In genomic region chr3:120089089-120089488, GRCh38 we compare ENCODE assay signal across 14 cellular contexts. TPM values are rescaled to one million over a fixed set of nuclear protein-coding genes. Genes with fewer than 3 reads are reported as not detected.
A peak's percentile ranks its signal among the peaks of the same experiment; 100 is the strongest.
DNase-seq lines count a peak whose midpoint lies in the region; ATAC-seq and TF ChIP-seq lines count a peak whose summit lies in the region.
"Had no signal": no experiment of that assay in that cellular context is flagged by ENCODE, and none has a peak within 500 bp of the region (broad histone marks: within the 10 kb centered on the region; RNA-seq: fewer than 3 reads in every experiment).

No MANE protein-coding gene starts in this region.

- DNase-seq in stimulated activated naive CD8-positive, alpha-beta T cell treated with anti-CD3 and anti-CD28 coated beads, Interleukin-15, amount 100 ng/mL, for 72 hours = no peak
- DNase-seq in stimulated activated naive CD8-positive, alpha-beta T cell treated with anti-CD3 and anti-CD28 coated beads, Interleukin-15, Interleukin-2, amounts not matched to agents 100 U/mL and 50 U/mL, for 24 hours = no peak
- DNase-seq in WTC11 (ENCODE audit: low spot score) = no peak
- DNase-seq in immature natural killer cell = no peak
- no peak for DNase-seq in type B pancreatic cell (ENCODE audit: extremely low spot score, unreplicated experiment)
- DNase-seq in MG63 = no peak
- no peak for DNase-seq in NCI-H446 (lab: John Stamatoyannopoulos, UW)
- DNase-seq: activated T-cell treated with anti-CD3 and anti-CD28 coated beads, Interleukin-2, amount 50 U/mL, for 1 hour; AML-193; dermis blood vessel endothelial cell; NCI-H1105 treated with DMSO at 0.1 percent for 48 hours; transverse colon had no signal

- TF ChIP-seq CTCF in WTC11 (IDR thresholded peaks at IDR 0.05) (no peak), type B pancreatic cell (conservative IDR thresholded peaks at IDR 0.05) (no peak)

- H3K9me3 Mint-ChIP-seq in stimulated activated naive CD8-positive, alpha-beta T cell treated with anti-CD3 and anti-CD28 coated beads, Interleukin-15, amount 100 ng/mL, for 72 hours = no peaks in the 10 kb centered on the region
- no peaks in the 10 kb centered on the region for H3K9me3 Mint-ChIP-seq in WTC11
- no peaks in the 10 kb centered on the region for H3K9me3 Mint-ChIP-seq in immature natural killer cell
- H3K9me3 Mint-ChIP-seq in type B pancreatic cell = peaks cover 5% of the 10 kb centered on the region

- POLR2A ChIA-PET in WTC11 (lab: Charles Lee) = no interaction called here

- H3K4me3 Mint-ChIP-seq in stimulated activated naive CD8-positive, alpha-beta T cell treated with anti-CD3 and anti-CD28 coated beads, Interleukin-15, amount 100 ng/mL, for 72 hours = peak overlapping the region; percentile 3 to 20
- H3K4me3 Mint-ChIP-seq in WTC11 (peak overlapping the region; percentile 19), immature natural killer cell (peak overlapping the region; percentile 2 to 76 (median 59)), type B pancreatic cell (peak overlapping the region; percentile 63)

- no peaks in the 10 kb centered on the region for H3K27me3 Mint-ChIP-seq in stimulated activated naive CD8-positive, alpha-beta T cell treated with anti-CD3 and anti-CD28 coated beads, Interleukin-15, amount 100 ng/mL, for 72 hours
- H3K27me3 Mint-ChIP-seq in WTC11 (ENCODE audit: low read depth) (no peaks in the 10 kb centered on the region), immature natural killer cell (ENCODE audit: low read depth in 3 of 3) (peaks cover under 1 to 2% (median under 1%) of the 10 kb centered on the region in 3 donors), type B pancreatic cell (no peaks in the 10 kb centered on the region)

- H3K36me3 ChIP-seq in MG63 = peaks cover 3% of the 10 kb centered on the region; the same call in 1 of the 2 replicates
- H3K36me3 ChIP-seq: ascending aorta, transverse colon had no signal

- H3K4me1 Mint-ChIP-seq in stimulated activated naive CD8-positive, alpha-beta T cell treated with anti-CD3 and anti-CD28 coated beads, Interleukin-15, amount 100 ng/mL, for 72 hours = peaks cover 28% of the 10 kb centered on the region
- H3K4me1 Mint-ChIP-seq in WTC11 (peaks cover 18% of the 10 kb centered on the region), immature natural killer cell (peaks cover 29 to 42% of the 10 kb centered on the region in 2 donors), type B pancreatic cell (ENCODE audit: unreplicated experiment) (peaks cover 20% of the 10 kb centered on the region)

- no peak overlapping the region for H3K4me3 ChIP-seq in MG63
- H3K4me3 ChIP-seq: ascending aorta, transverse colon had no signal

- CTCF ChIA-PET in WTC11 (lab: Charles Lee) = no interaction called here

- H3K9me3 ChIP-seq in MG63 = no peaks in the 10 kb centered on the region
- H3K9me3 ChIP-seq: ascending aorta, transverse colon had no signal

- H3K27ac Mint-ChIP-seq in stimulated activated naive CD8-positive, alpha-beta T cell treated with anti-CD3 and anti-CD28 coated beads, Interleukin-15, amount 100 ng/mL, for 72 hours = no peak overlapping the region
- H3K27ac Mint-ChIP-seq in WTC11 (peak overlapping the region; percentile 73), immature natural killer cell (peak overlapping the region; percentile 61 to 84 (median 74)), type B pancreatic cell (no peak overlapping the region)

- H3K36me3 Mint-ChIP-seq in WTC11 = peaks cover 6% of the 10 kb centered on the region; the same call in 1 of the 2 replicates
- no peaks in the 10 kb centered on the region for H3K36me3 Mint-ChIP-seq in immature natural killer cell
- H3K36me3 Mint-ChIP-seq in type B pancreatic cell = peaks cover 18% of the 10 kb centered on the region

- no peaks in the 10 kb centered on the region for H3K27me3 ChIP-seq in MG63
- H3K27me3 ChIP-seq: ascending aorta, transverse colon had no signal

- ATAC-seq in stimulated activated naive CD8-positive, alpha-beta T cell treated with anti-CD3 and anti-CD28 coated beads, Interleukin-15, amount 100 ng/mL, for 72 hours = no peak
- no peak for ATAC-seq in stimulated activated naive CD8-positive, alpha-beta T cell treated with anti-CD3 and anti-CD28 coated beads, Interleukin-15, Interleukin-2, amounts not matched to agents 100 U/mL and 50 U/mL, for 24 hours
- no peak for ATAC-seq in WTC11
- no peak for ATAC-seq in activated CD4-positive, CD25-positive, alpha-beta regulatory T cell treated with anti-CD3 and anti-CD28 coated beads, Interleukin-2, amount 50 U/mL, for 24 hours

TF ChIP-seq in WTC11, 78 proteins besides CTCF, POLR2A, EP300 and RAD21:
- TF ChIP-seq E2F4 (CRISPR knock-in tag; IDR thresholded peaks at IDR 0.05; ENCODE audit: borderline replicate concordance, low read depth) = no peak
- no peak for TF ChIP-seq ZNF416 (CRISPR knock-in tag; IDR thresholded peaks at IDR 0.05)
- TF ChIP-seq EMX1 (CRISPR knock-in tag; IDR thresholded peaks at IDR 0.05) = no peak
- TF ChIP-seq PRRX2 (CRISPR knock-in tag; IDR thresholded peaks at IDR 0.05) = no peak
- no peak for TF ChIP-seq ZNF396 (CRISPR knock-in tag; IDR thresholded peaks at IDR 0.05; ENCODE audit: borderline replicate concordance)
- TF ChIP-seq, protein P1, sequence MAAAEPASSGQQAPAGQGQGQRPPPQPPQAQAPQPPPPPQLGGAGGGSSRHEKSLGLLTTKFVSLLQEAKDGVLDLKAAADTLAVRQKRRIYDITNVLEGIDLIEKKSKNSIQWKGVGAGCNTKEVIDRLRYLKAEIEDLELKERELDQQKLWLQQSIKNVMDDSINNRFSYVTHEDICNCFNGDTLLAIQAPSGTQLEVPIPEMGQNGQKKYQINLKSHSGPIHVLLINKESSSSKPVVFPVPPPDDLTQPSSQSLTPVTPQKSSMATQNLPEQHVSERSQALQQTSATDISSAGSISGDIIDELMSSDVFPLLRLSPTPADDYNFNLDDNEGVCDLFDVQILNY (CRISPR knock-in tag; IDR thresholded peaks at IDR 0.05) = no peak
- TF ChIP-seq TEAD4 (CRISPR knock-in tag; IDR thresholded peaks at IDR 0.05) = no peak

RNA-seq across cellular contexts. Expression of gene GSK3B, which starts 5.2 kb away (rescaled TPM):
- total RNA-seq in WTC11 (2021) (45.9 to 48.9 TPM (median 46.8 TPM) in 3 replicates), type B pancreatic cell (ENCODE audit: low replicate concordance) (60.5 and 62.9 TPM in 2 replicates)
- polyA plus RNA-seq in immature natural killer cell = 10 to 100 TPM; 11.9 to 26.6 (median 20.0) TPM
- total RNA-seq in MG63 (2014; rRNA removed; shearing (Covaris generic); ENCODE audit: low replicate concordance) = 22.2 and 35.2 TPM in 2 replicates

Comparison
In these comparisons a context has a peak if more than half of its experiments do, and no peak if none do; other contexts are left out.
1. H3K27ac Mint-ChIP-seq: peak in WTC11 (single experiment) and immature natural killer cell (6 of 6); none in stimulated activated naive CD8-positive, alpha-beta T cell treated with anti-CD3 and anti-CD28 coated beads, Interleukin-15, amount 100 ng/mL, for 72 hours (0 of 2) and type B pancreatic cell (single experiment).
2. H3K4me3 Mint-ChIP-seq: peak in every context shown above with its lines; median percentile 63 in type B pancreatic cell; 59 in immature natural killer cell; 19 in WTC11; 12 in stimulated activated naive CD8-positive, alpha-beta T cell treated with anti-CD3 and anti-CD28 coated beads, Interleukin-15, amount 100 ng/mL, for 72 hours.